1 cellular context compared by ENCODE assay signal in the genomic region with DNA sequence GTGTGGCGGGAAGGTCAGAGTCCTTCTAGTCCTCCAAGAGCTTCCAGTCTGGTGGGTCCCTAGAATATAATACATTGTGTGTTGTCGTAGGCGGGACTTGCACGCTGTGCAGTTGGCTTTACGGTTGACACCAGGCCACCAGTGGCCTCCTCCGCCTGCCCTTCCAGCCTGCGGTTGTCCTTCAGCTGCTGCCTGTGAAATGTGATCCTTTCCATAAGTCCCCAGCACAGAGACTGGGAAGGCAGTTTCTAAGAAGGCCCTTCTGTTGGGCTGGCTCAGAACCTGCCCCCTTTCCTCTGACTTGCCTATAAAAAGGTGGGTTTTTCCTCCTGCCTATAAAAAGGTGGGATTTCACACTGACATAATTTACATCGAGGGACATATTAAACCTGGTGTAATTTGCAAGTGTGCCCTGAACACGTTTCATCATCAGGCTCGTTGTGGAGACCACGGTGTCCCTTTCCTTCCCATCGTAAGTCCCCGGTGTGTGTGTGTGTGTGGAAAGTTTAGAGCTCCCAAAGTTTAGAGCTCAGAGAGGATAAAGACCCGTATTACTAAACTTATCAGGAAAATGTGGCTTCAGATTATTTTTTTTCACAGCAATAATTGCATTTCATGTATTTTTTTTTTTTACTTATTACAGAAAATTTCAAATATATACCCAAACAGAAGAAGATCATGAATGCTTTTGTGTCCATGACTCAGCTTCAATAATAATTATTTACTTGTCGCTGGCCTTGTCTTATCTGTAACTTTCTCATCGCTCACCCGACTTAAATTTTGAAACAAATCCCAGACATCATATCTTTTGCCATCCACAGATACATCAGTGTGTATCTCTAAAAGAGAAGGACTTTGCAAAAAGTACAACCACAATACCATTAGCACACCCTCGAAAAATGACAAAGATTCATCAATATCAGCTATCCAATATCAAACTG.
TF ChIP-seq lines count a peak whose summit lies in the region.

No MANE protein-coding gene starts in this region.

TF ChIP-seq in HepG2, 621 proteins besides CTCF, POLR2A, EP300 and RAD21 (continued from another document):
- TF ChIP-seq, protein P1, sequence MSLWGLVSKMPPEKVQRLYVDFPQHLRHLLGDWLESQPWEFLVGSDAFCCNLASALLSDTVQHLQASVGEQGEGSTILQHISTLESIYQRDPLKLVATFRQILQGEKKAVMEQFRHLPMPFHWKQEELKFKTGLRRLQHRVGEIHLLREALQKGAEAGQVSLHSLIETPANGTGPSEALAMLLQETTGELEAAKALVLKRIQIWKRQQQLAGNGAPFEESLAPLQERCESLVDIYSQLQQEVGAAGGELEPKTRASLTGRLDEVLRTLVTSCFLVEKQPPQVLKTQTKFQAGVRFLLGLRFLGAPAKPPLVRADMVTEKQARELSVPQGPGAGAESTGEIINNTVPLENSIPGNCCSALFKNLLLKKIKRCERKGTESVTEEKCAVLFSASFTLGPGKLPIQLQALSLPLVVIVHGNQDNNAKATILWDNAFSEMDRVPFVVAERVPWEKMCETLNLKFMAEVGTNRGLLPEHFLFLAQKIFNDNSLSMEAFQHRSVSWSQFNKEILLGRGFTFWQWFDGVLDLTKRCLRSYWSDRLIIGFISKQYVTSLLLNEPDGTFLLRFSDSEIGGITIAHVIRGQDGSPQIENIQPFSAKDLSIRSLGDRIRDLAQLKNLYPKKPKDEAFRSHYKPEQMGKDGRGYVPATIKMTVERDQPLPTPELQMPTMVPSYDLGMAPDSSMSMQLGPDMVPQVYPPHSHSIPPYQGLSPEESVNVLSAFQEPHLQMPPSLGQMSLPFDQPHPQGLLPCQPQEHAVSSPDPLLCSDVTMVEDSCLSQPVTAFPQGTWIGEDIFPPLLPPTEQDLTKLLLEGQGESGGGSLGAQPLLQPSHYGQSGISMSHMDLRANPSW (CRISPR knock-in tag; IDR thresholded peaks at IDR 0.05; ENCODE audit: borderline replicate concordance): no peak
- TF ChIP-seq RARA (CRISPR knock-in tag; IDR thresholded peaks at IDR 0.05): peak; percentile 32; the same call in 1 of the 2 replicates
- TF ChIP-seq MIXL1 (CRISPR knock-in tag; IDR thresholded peaks at IDR 0.05): no peak
- TF ChIP-seq EZH2 (conservative IDR thresholded peaks at IDR 0.05; ENCODE audit: low read depth, low read length): no peak
- TF ChIP-seq ZNF616 (CRISPR knock-in tag; IDR thresholded peaks at IDR 0.05; ENCODE audit: low read depth): no peak
- TF ChIP-seq, protein P2, sequence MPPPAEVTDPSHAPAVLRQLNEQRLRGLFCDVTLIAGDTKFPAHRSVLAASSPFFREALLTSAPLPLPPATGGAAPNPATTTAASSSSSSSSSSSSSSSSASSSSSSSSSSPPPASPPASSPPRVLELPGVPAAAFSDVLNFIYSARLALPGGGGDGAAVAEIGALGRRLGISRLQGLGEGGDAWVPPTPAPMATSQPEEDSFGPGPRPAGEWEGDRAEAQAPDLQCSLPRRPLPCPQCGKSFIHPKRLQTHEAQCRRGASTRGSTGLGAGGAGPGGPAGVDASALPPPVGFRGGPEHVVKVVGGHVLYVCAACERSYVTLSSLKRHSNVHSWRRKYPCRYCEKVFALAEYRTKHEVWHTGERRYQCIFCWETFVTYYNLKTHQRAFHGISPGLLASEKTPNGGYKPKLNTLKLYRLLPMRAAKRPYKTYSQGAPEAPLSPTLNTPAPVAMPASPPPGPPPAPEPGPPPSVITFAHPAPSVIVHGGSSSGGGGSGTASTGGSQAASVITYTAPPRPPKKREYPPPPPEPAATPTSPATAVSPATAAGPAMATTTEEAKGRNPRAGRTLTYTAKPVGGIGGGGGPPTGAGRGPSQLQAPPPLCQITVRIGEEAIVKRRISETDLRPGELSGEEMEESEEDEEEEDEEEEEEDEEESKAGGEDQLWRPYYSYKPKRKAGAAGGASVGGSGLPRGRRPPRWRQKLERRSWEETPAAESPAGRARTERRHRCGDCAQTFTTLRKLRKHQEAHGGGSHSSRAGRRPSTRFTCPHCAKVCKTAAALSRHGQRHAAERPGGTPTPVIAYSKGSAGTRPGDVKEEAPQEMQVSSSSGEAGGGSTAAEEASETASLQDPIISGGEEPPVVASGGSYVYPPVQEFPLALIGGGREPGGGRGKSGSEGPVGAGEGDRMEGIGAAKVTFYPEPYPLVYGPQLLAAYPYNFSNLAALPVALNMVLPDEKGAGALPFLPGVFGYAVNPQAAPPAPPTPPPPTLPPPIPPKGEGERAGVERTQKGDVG (CRISPR knock-in tag; IDR thresholded peaks at IDR 0.05; ENCODE audit: borderline replicate concordance): peak; percentile 86; the same call in 1 of the 2 replicates
- TF ChIP-seq, protein P3, sequence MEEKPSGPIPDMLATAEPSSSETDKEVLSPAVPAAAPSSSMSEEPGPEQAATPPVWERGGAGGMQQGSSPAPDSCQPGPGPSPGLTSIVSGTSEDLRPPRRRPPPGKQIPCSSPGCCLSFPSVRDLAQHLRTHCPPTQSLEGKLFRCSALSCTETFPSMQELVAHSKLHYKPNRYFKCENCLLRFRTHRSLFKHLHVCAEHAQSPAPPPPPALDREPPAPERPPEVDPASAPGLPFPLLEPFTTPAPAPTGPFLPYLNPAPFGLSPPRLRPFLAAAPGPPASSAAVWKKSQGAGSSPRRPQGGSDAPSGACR (CRISPR knock-in tag; IDR thresholded peaks at IDR 0.05): no peak
- TF ChIP-seq YEATS2 (CRISPR knock-in tag; IDR thresholded peaks at IDR 0.05; ENCODE audit: borderline replicate concordance): no peak
- TF ChIP-seq SALL1 (CRISPR knock-in tag; IDR thresholded peaks at IDR 0.05): peak; percentile 58
- TF ChIP-seq ZNF10 (CRISPR knock-in tag; IDR thresholded peaks at IDR 0.05; ENCODE audit: borderline replicate concordance, low read depth): no peak
- no peak for TF ChIP-seq ZNF343 (CRISPR knock-in tag; IDR thresholded peaks at IDR 0.05)
- TF ChIP-seq, protein P4, sequence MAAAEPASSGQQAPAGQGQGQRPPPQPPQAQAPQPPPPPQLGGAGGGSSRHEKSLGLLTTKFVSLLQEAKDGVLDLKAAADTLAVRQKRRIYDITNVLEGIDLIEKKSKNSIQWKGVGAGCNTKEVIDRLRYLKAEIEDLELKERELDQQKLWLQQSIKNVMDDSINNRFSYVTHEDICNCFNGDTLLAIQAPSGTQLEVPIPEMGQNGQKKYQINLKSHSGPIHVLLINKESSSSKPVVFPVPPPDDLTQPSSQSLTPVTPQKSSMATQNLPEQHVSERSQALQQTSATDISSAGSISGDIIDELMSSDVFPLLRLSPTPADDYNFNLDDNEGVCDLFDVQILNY (CRISPR knock-in tag; conservative IDR thresholded peaks at IDR 0.05): no peak
- peak; percentile 63 for TF ChIP-seq ZFY (CRISPR knock-in tag; IDR thresholded peaks at IDR 0.05)
- 0 out of 2 replicates have a peak, but pooled peaks have one; percentile 21 for TF ChIP-seq MEIS2 (CRISPR knock-in tag; IDR thresholded peaks at IDR 0.05)
